In genomic region chr4:82866706-82867385, GRCh38 we compare ENCODE assay signal across 1 cellular context.
TF ChIP-seq lines count a peak whose summit lies in the region.

No MANE protein-coding gene starts in this region.

TF ChIP-seq in IMR-90, 13 proteins besides CTCF, POLR2A, EP300 and RAD21:
- TF ChIP-seq USF2 (IDR thresholded peaks at IDR 0.05; ENCODE audit: low read depth, low read length), result no peak
- peak; percentile 42; the same call in 1 of the 2 replicates for TF ChIP-seq CEBPB (IDR thresholded peaks at IDR 0.05; ENCODE audit: low read depth, low read length)
TF ChIP-seq in IMR-90: peak in this region for 1.
